In the genomic region with DNA sequence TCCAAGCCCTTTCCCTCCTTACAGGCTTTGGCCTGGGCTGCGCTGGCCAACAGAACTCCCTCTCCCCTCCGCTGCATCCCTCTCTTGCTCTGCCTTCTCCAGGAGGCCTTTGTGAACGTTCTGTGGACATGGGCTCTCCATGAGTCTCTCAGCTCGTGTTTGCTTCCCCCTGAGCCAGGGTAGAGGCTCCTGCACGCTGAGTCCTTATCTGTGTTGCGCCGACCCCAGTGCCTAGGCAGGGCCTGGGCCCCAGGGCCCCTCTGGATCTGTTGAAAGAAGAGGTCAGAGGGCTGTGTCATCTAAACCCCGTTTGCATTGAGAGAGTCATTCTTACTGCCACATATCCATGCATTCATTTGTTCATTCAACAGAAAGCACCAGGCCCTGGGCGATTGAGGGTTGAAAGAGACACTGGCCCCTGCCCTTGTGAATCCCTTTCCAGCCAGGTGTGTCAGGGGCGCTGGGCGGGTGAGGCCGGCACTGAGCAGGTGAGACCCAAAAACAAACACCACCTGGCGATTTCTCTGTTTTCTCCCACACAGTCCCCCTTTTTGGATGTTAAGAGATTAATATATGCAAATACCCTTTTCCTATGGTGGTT, we compare ENCODE assay signal across 16 cellular contexts.
DNase-seq lines count a peak whose midpoint lies in the region; ATAC-seq and TF ChIP-seq lines count a peak whose summit lies in the region.
"Had no signal": no experiment of that assay in that cellular context is flagged by ENCODE, and none has a peak within 500 bp of the region (broad histone marks: within the 10 kb centered on the region; RNA-seq: fewer than 3 reads in every experiment).

No MANE protein-coding gene starts in this region.

- CTCF ChIA-PET in activated CD4-positive, alpha-beta memory T cell treated with anti-CD3 and anti-CD28 coated beads for 36 hours (lab: Charles Lee): no interaction called here

- POLR2A ChIA-PET in activated CD4-positive, alpha-beta memory T cell treated with anti-CD3 and anti-CD28 coated beads for 36 hours (lab: Charles Lee): no interaction called here

- H3K9me3 Mint-ChIP-seq in natural killer cell (no peaks in the 10 kb centered on the region), mesothelial cell of epicardium (no peaks in the 10 kb centered on the region)
- no peaks in the 10 kb centered on the region for H3K9me3 Mint-ChIP-seq in natural killer cell treated with Interleukin-12 subunit alpha and Interleukin-12 subunit beta and Interleukin-15 and Interleukin-18, amount 100 ng/mL, for 72 hours
- no peaks in the 10 kb centered on the region for H3K9me3 Mint-ChIP-seq in activated CD4-positive, alpha-beta memory T cell treated with anti-CD3 and anti-CD28 coated beads for 36 hours

- peak; percentile 9 for DNase-seq in natural killer cell
- no peak for DNase-seq in natural killer cell treated with Interleukin-12 subunit alpha and Interleukin-12 subunit beta and Interleukin-15 and Interleukin-18, amount 100 ng/mL, for 72 hours (ENCODE audit: low spot score)
- DNase-seq in activated CD4-positive, alpha-beta memory T cell treated with anti-CD3 and anti-CD28 coated beads for 36 hours: peak; percentile 5
- peak in 1 of 2 experiments; percentile 29 for DNase-seq in mesothelial cell of epicardium (ENCODE audit: low spot score in 2 of 2, unreplicated experiment in 2 of 2)
- peak; percentile 37 for DNase-seq in ureter (ENCODE audit: low spot score)
- no peak for DNase-seq in T-helper 2 cell
- DNase-seq in HCEC 1CT: no peak
- DNase-seq: anterior cingulate cortex, dermis blood vessel endothelial cell, DMS79, Karpas-422, mammary epithelial cell, NCI-H2029 treated with DMSO at 0.1 percent for 48 hours had no signal

- no peak for TF ChIP-seq CTCF in natural killer cell (IDR thresholded peaks at IDR 0.05)
- no peak for TF ChIP-seq CTCF in mesothelial cell of epicardium (IDR thresholded peaks at IDR 0.05; ENCODE audit: unreplicated experiment)

- no peak overlapping the region for H3K27ac Mint-ChIP-seq in natural killer cell
- no peak overlapping the region for H3K27ac Mint-ChIP-seq in natural killer cell treated with Interleukin-12 subunit alpha and Interleukin-12 subunit beta and Interleukin-15 and Interleukin-18, amount 100 ng/mL, for 72 hours
- no peak overlapping the region for H3K27ac Mint-ChIP-seq in activated CD4-positive, alpha-beta memory T cell treated with anti-CD3 and anti-CD28 coated beads for 36 hours
- peak overlapping the region; percentile 62 for H3K27ac Mint-ChIP-seq in mesothelial cell of epicardium

- no peaks in the 10 kb centered on the region for H3K4me1 Mint-ChIP-seq in natural killer cell
- H3K4me1 Mint-ChIP-seq in natural killer cell treated with Interleukin-12 subunit alpha and Interleukin-12 subunit beta and Interleukin-15 and Interleukin-18, amount 100 ng/mL, for 72 hours (ENCODE audit: low read depth in 2 of 2): no peaks in the 10 kb centered on the region
- H3K4me1 Mint-ChIP-seq in activated CD4-positive, alpha-beta memory T cell treated with anti-CD3 and anti-CD28 coated beads for 36 hours (ENCODE audit: low read depth): no peaks in the 10 kb centered on the region
- H3K4me1 Mint-ChIP-seq in mesothelial cell of epicardium: peaks cover 10% of the 10 kb centered on the region

- H3K36me3 Mint-ChIP-seq in natural killer cell (no peaks in the 10 kb centered on the region), mesothelial cell of epicardium (no peaks in the 10 kb centered on the region)
- no peaks in the 10 kb centered on the region for H3K36me3 Mint-ChIP-seq in natural killer cell treated with Interleukin-12 subunit alpha and Interleukin-12 subunit beta and Interleukin-15 and Interleukin-18, amount 100 ng/mL, for 72 hours
- no peaks in the 10 kb centered on the region for H3K36me3 Mint-ChIP-seq in activated CD4-positive, alpha-beta memory T cell treated with anti-CD3 and anti-CD28 coated beads for 36 hours

- intact Hi-C loops in natural killer cell (cut with micrococcal nuclease): no loop called here
- intact Hi-C loops in activated CD4-positive, alpha-beta memory T cell treated with anti-CD3 and anti-CD28 coated beads for 36 hours (cut with micrococcal nuclease): no loop called here

- peaks cover 0 to 3% of the 10 kb centered on the region in 2 donors for H3K27me3 Mint-ChIP-seq in natural killer cell (ENCODE audit: low read depth in 2 of 2)
- peaks cover 0 to 4% of the 10 kb centered on the region in 2 donors for H3K27me3 Mint-ChIP-seq in natural killer cell treated with Interleukin-12 subunit alpha and Interleukin-12 subunit beta and Interleukin-15 and Interleukin-18, amount 100 ng/mL, for 72 hours
- H3K27me3 Mint-ChIP-seq in activated CD4-positive, alpha-beta memory T cell treated with anti-CD3 and anti-CD28 coated beads for 36 hours: no peaks in the 10 kb centered on the region
- H3K27me3 Mint-ChIP-seq in mesothelial cell of epicardium (ENCODE audit: low read depth): no peaks in the 10 kb centered on the region

- no peak for ATAC-seq in natural killer cell
- no peak for ATAC-seq in natural killer cell treated with Interleukin-12 subunit alpha and Interleukin-12 subunit beta and Interleukin-15 and Interleukin-18, amount 100 ng/mL, for 72 hours
- ATAC-seq in HG02973 (IDR thresholded peaks at IDR 0.05; ENCODE audit: unreplicated experiment): no peak
- ATAC-seq: HCT116, upper lobe of right lung had no signal

- H3K4me3 Mint-ChIP-seq in natural killer cell (no peak overlapping the region), mesothelial cell of epicardium (no peak overlapping the region)
- no peak overlapping the region for H3K4me3 Mint-ChIP-seq in natural killer cell treated with Interleukin-12 subunit alpha and Interleukin-12 subunit beta and Interleukin-15 and Interleukin-18, amount 100 ng/mL, for 72 hours
- H3K4me3 Mint-ChIP-seq in activated CD4-positive, alpha-beta memory T cell treated with anti-CD3 and anti-CD28 coated beads for 36 hours: no peak overlapping the region

Comparison
In these comparisons a context has a peak if more than half of its experiments do, and no peak if none do; other contexts are left out.
1. DNase-seq: peak in natural killer cell (single experiment), activated CD4-positive, alpha-beta memory T cell treated with anti-CD3 and anti-CD28 coated beads for 36 hours (single experiment) and ureter (single experiment); none in natural killer cell treated with Interleukin-12 subunit alpha and Interleukin-12 subunit beta and Interleukin-15 and Interleukin-18, amount 100 ng/mL, for 72 hours (single experiment), T-helper 2 cell (0 of 5) and HCEC 1CT (single experiment).